8 cellular contexts compared by ENCODE assay signal in genomic region chr4:55321707-55322264, GRCh38. TPM values are rescaled to one million over a fixed set of nuclear protein-coding genes. Genes with fewer than 3 reads are reported as not detected.
DNase-seq lines count a peak whose midpoint lies in the region; ATAC-seq and TF ChIP-seq lines count a peak whose summit lies in the region.

No MANE protein-coding gene starts in this region.

- H3K27ac ChIP-seq in upper lobe of left lung = no peak overlapping the region

- no peak overlapping the region for H3K4me3 Mint-ChIP-seq in nephron progenitor cell

- H3K36me3 ChIP-seq in upper lobe of left lung = no peaks in the 10 kb centered on the region

- peaks cover 4% of the 10 kb centered on the region for H3K4me1 Mint-ChIP-seq in nephron progenitor cell

- peak; percentile 78 for TF ChIP-seq CTCF in nephron progenitor cell (IDR thresholded peaks at IDR 0.05)
- TF ChIP-seq CTCF in upper lobe of left lung (IDR thresholded peaks at IDR 0.05) = peak; percentile 41 to 66 (median 55)

- TF ChIP-seq EP300 in upper lobe of left lung (IDR thresholded peaks at IDR 0.05) = no peak

- no peaks in the 10 kb centered on the region for H3K36me3 Mint-ChIP-seq in nephron progenitor cell (ENCODE audit: low read depth)

- H3K9me3 ChIP-seq in upper lobe of left lung = no peaks in the 10 kb centered on the region

- TF ChIP-seq POLR2A in erythroblast (IDR thresholded peaks at IDR 0.05; ENCODE audit: low read length) = no peak
- TF ChIP-seq POLR2A in upper lobe of left lung (IDR thresholded peaks at IDR 0.05) = no peak

- H3K4me3 ChIP-seq in upper lobe of left lung = no peak overlapping the region

- H3K9me3 Mint-ChIP-seq in nephron progenitor cell = peaks cover under 1% of the 10 kb centered on the region

- peaks cover 0 to 16% (median 4%) of the 10 kb centered on the region in 4 donors for H3K4me1 ChIP-seq in upper lobe of left lung

- peak; percentile 65 for ATAC-seq in HG03354 (IDR thresholded peaks at IDR 0.05; ENCODE audit: poor library complexity, severe bottlenecking, unreplicated experiment)
- peak in 1 of 2 donors; percentile 75 for ATAC-seq in upper lobe of left lung (ENCODE audit: low FRiP score in 2 of 2)

- H3K27me3 ChIP-seq in upper lobe of left lung = no peaks in the 10 kb centered on the region

- 22 to 27% methylated on average over 8 of the region's 8 CpGs for WGBS in upper lobe of left lung, 2 donors

- peaks cover 6% of the 10 kb centered on the region for H3K27me3 Mint-ChIP-seq in nephron progenitor cell (ENCODE audit: low read depth, poor library complexity)

- in situ Hi-C loops in Caki2 (cut with HindIII; ENCODE audit: low pct_unique_long_range_greater_than_20kb, low sequenced_read_pairs) = no loop called here

- DNase-seq in Caki2 (ENCODE audit: low read depth) = peak; percentile 61
- DNase-seq in NCI-H524 (lab: John Stamatoyannopoulos, UW) = peak; percentile 65 to 91
- DNase-seq in activated CD4-positive, alpha-beta T cell treated with anti-CD3 and anti-CD28 coated beads, Interleukin-2, amount 50 U/mL, for 4 hours = peak; percentile 43 to 46
- peak; percentile 79 to 80 for DNase-seq in erythroblast (lab: John Stamatoyannopoulos, UW)
- DNase-seq in nephron progenitor cell = peak; percentile 82
- DNase-seq in upper lobe of left lung = peak in 1 of 2 donors; percentile 67
- DNase-seq in mesenteric fat pad (ENCODE audit: low spot score) = no peak

- H3K27ac Mint-ChIP-seq in nephron progenitor cell = no peak overlapping the region

RNA-seq across cellular contexts. Expression of gene SRD5A3, which starts 24.3 kb away (rescaled TPM):
- 12.7 and 14.8 TPM in 2 replicates for total RNA-seq in Caki2 (2014; rRNA removed; shearing (Covaris generic); ENCODE audit: low replicate concordance)
- total RNA-seq in upper lobe of left lung = 10 to 100 TPM in 4 of 6 donors, 1 to 10 TPM in 2; 7.2 to 21.4 (median 13.0) TPM
- total RNA-seq in mesenteric fat pad = 18.3 TPM
